In the genomic region with DNA sequence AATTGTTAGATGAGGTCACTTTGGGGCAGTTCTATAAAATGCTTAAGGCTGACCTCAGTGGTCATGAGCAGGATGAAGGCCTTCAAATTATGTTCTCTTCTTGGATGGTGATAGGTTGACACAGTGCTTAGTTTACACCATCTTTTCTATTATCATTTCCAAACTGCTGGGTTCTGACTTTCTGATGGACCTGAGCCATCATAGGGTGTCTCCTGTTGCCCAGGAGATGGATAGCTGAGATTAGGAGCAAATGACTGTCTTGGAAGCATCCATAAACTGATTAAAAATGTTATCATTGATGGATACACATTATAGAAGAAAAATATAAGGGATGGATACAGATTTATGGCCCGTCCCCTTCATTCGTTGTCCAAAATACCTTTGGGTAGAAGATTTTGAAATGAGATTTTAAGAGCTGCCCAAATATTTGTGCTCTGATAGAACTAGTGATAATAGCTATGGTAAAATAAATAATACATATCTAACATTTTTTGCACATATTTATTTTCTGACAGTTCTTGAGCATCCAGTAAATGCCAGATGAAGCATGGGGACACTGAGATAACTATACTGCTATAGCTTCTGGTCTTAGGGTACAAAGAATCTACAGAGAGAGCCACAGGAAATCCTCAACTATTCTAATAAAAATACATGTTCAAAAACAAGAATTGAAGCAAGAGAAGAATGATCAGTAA, we compare ENCODE assay signal across 21 cellular contexts.
A peak's percentile ranks its signal among the peaks of the same experiment; 100 is the strongest.
DNase-seq lines count a peak whose midpoint lies in the region; TF ChIP-seq lines count a peak whose summit lies in the region.
"Had no signal": no experiment of that assay in that cellular context is flagged by ENCODE, and none has a peak within 500 bp of the region (broad histone marks: within the 10 kb centered on the region; RNA-seq: fewer than 3 reads in every experiment).

No MANE protein-coding gene starts in this region.

- H3K9me3 Mint-ChIP-seq in HFFc6 (no peaks in the 10 kb centered on the region), nephron progenitor cell (no peaks in the 10 kb centered on the region)
- peaks cover 4 to 31% (median 6%) of the 10 kb centered on the region in 5 donors for H3K9me3 Mint-ChIP-seq in CD8-positive, alpha-beta memory T cell

- no peaks in the 10 kb centered on the region for H3K9me3 ChIP-seq in CD8-positive, alpha-beta memory T cell (ENCODE audit: low read length)
- H3K9me3 ChIP-seq: A549; BLaER1 treated with 17β-estradiol and CSF1 and Interleukin-3, amounts not matched to agents 10 nM and 100 nM had no signal

- H3K27ac Mint-ChIP-seq in HFFc6 (peak overlapping the region; percentile 54), nephron progenitor cell (peak overlapping the region; percentile 88)
- no peak overlapping the region for H3K27ac Mint-ChIP-seq in CD8-positive, alpha-beta memory T cell
- H3K27ac Mint-ChIP-seq: B cell; CD4-positive, alpha-beta T cell; CD8-positive, alpha-beta T cell had no signal

- no peak overlapping the region for H3K4me3 ChIP-seq in CD8-positive, alpha-beta memory T cell (ENCODE audit: low read length)
- H3K4me3 ChIP-seq: A549; BLaER1 treated with 17β-estradiol and CSF1 and Interleukin-3, amounts not matched to agents 10 nM and 100 nM; GM12878 had no signal

- POLR2A ChIA-PET in CD8-positive, alpha-beta memory T cell (lab: Charles Lee), result no interaction called here

- no peaks in the 10 kb centered on the region for H3K27me3 ChIP-seq in CD8-positive, alpha-beta memory T cell (ENCODE audit: insufficient read depth, low read length, poor library complexity, severe bottlenecking)
- H3K27me3 ChIP-seq: BLaER1 treated with 17β-estradiol and CSF1 and Interleukin-3, amounts not matched to agents 10 nM and 100 nM had no signal

- H3K36me3 ChIP-seq in CD8-positive, alpha-beta memory T cell (ENCODE audit: insufficient read depth, low read length), result no peaks in the 10 kb centered on the region
- H3K36me3 ChIP-seq: BLaER1 treated with 17β-estradiol and CSF1 and Interleukin-3, amounts not matched to agents 10 nM and 100 nM had no signal

- peaks cover 2% of the 10 kb centered on the region; the same call in 1 of the 2 replicates for H3K27me3 Mint-ChIP-seq in HFFc6 (ENCODE audit: insufficient read depth)
- no peaks in the 10 kb centered on the region for H3K27me3 Mint-ChIP-seq in nephron progenitor cell (ENCODE audit: low read depth, poor library complexity)
- H3K27me3 Mint-ChIP-seq in CD8-positive, alpha-beta memory T cell, result no peaks in the 10 kb centered on the region
- H3K27me3 Mint-ChIP-seq: B cell; CD4-positive, alpha-beta T cell had no signal

- H3K27ac ChIP-seq in CD8-positive, alpha-beta memory T cell (ENCODE audit: low read depth, low read length), result no peak overlapping the region
- H3K27ac ChIP-seq: 22Rv1; A549; BLaER1 treated with 17β-estradiol and CSF1 and Interleukin-3, amounts not matched to agents 10 nM and 100 nM; C4-2B had no signal

- no peak overlapping the region for H3K4me3 Mint-ChIP-seq in HFFc6
- H3K4me3 Mint-ChIP-seq in nephron progenitor cell, result peak overlapping the region; percentile 43
- H3K4me3 Mint-ChIP-seq in CD8-positive, alpha-beta memory T cell, result no peak overlapping the region
- H3K4me3 Mint-ChIP-seq: B cell; CD4-positive, alpha-beta T cell; CD8-positive, alpha-beta T cell had no signal

- TF ChIP-seq CTCF in HFFc6 (IDR thresholded peaks at IDR 0.05), result no peak
- no peak for TF ChIP-seq CTCF in nephron progenitor cell (IDR thresholded peaks at IDR 0.05)

- H3K4me1 ChIP-seq in CD8-positive, alpha-beta memory T cell (ENCODE audit: insufficient read depth, low read length), result no peaks in the 10 kb centered on the region
- H3K4me1 ChIP-seq: A549 had no signal

- CTCF ChIA-PET in CD8-positive, alpha-beta memory T cell (lab: Charles Lee), result no interaction called here

- DNase-seq in EH (ENCODE audit: low read depth), result peak; percentile 66
- DNase-seq in HFFc6, result peak; percentile 63
- no peak for DNase-seq in nephron progenitor cell
- no peak for DNase-seq in hippocampal formation (lab: John Stamatoyannopoulos, UW)
- DNase-seq in CD8-positive, alpha-beta memory T cell, result no peak
- DNase-seq: AML-193; CD4-positive, alpha-beta T cell; CD8-positive, alpha-beta T cell; COR-L47; DMS 273 treated with DMSO at 0.1 percent for 48 hours; DMS153; DMS53; DMS79; DND-41; GDM1 had no signal

- H3K36me3 Mint-ChIP-seq in HFFc6 (ENCODE audit: low read depth) (no peaks in the 10 kb centered on the region), nephron progenitor cell (ENCODE audit: low read depth) (no peaks in the 10 kb centered on the region)
- H3K36me3 Mint-ChIP-seq in CD8-positive, alpha-beta memory T cell, result no peaks in the 10 kb centered on the region
- H3K36me3 Mint-ChIP-seq: CD8-positive, alpha-beta T cell had no signal

- H3K4me1 Mint-ChIP-seq in HFFc6 (ENCODE audit: low read depth), result peaks cover 38% of the 10 kb centered on the region
- peaks cover 27% of the 10 kb centered on the region for H3K4me1 Mint-ChIP-seq in nephron progenitor cell
- no peaks in the 10 kb centered on the region for H3K4me1 Mint-ChIP-seq in CD8-positive, alpha-beta memory T cell
- H3K4me1 Mint-ChIP-seq: B cell had no signal

Comparison
In these comparisons a context has a peak if more than half of its experiments do, and no peak if none do; other contexts are left out.
1. DNase-seq: peak in EH (single experiment) and HFFc6 (single experiment); none in nephron progenitor cell (single experiment), hippocampal formation (0 of 2) and CD8-positive, alpha-beta memory T cell (0 of 5).
2. H3K27ac Mint-ChIP-seq: peak in HFFc6 (single experiment) and nephron progenitor cell (single experiment); none in CD8-positive, alpha-beta memory T cell (0 of 8).